ENCODE assay signal across 8 cellular contexts in the genomic region with DNA sequence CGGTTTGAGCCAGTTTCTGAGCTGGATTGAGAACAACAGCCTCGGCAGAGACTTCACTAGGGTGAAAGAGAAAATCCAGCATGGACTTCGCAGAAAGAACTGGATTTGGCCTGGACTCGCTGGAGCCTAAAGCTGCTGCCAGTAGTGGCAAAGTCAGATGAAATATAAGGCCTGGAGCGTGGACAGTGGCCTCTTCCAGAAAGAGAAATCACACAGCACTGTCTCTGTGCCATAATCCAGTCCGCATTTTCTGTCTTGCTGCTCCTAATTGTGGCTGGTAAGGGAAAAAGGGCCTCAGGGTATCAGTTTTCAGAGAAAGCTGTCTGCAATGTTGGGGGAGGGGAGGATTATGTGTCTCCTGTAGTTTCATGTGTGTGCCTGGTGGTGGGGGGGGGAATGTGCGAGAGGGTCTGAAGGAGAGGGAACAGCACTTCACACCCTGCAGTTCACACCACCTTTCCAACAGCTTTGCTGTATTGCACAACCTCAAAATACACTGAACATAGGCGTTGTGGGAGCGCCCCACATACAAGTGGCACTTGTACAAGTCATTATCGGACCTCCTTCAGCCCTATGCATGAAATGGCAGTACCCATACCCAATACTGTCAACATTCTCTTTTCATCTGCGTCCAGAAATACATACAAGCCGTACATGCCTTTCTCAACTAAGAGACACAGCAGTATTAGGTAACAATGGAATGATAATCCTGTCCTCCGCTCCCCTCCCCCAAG.
DNase-seq lines count a peak whose midpoint lies in the region; ATAC-seq and TF ChIP-seq lines count a peak whose summit lies in the region.

No MANE protein-coding gene starts in this region.

- TF ChIP-seq CTCF in HFFc6 (IDR thresholded peaks at IDR 0.05) (no peak), ascending aorta (IDR thresholded peaks at IDR 0.05) (peak in 1 of 3 experiments; percentile 13), uterus (IDR thresholded peaks at IDR 0.05) (peak in 2 of 4 experiments; percentile 7 to 46)

- H3K27me3 Mint-ChIP-seq in HFFc6 (ENCODE audit: insufficient read depth) = peaks cover 3% of the 10 kb centered on the region; the same call in 1 of the 2 replicates
- H3K27me3 Mint-ChIP-seq in T-helper 17 cell = no peaks in the 10 kb centered on the region

- H3K27me3 ChIP-seq in ascending aorta (no peaks in the 10 kb centered on the region), rectal smooth muscle tissue (ENCODE audit: control insufficient read depth, insufficient read depth, low read length) (no peaks in the 10 kb centered on the region), uterus (no peaks in the 10 kb centered on the region)

- peaks cover 24% of the 10 kb centered on the region for H3K36me3 Mint-ChIP-seq in HFFc6 (ENCODE audit: low read depth)
- no peaks in the 10 kb centered on the region for H3K36me3 Mint-ChIP-seq in T-helper 17 cell (ENCODE audit: low read depth)

- peak; percentile 73 for ATAC-seq in T-helper 17 cell

- H3K36me3 ChIP-seq in ascending aorta = no peaks in the 10 kb centered on the region
- H3K36me3 ChIP-seq in rectal smooth muscle tissue (ENCODE audit: control insufficient read depth, insufficient read depth, low read length) = no peaks in the 10 kb centered on the region
- no peaks in the 10 kb centered on the region for H3K36me3 ChIP-seq in uterus

- peak overlapping the region; percentile 83 to 87 for H3K27ac ChIP-seq in ascending aorta
- peak overlapping the region; percentile 91 for H3K27ac ChIP-seq in rectal smooth muscle tissue (ENCODE audit: low read depth, low read length)
- H3K27ac ChIP-seq in uterus = peak overlapping the region; percentile 85 to 92

- peak in 1 of 2 donors; percentile 57 for TF ChIP-seq POLR2A in uterus (IDR thresholded peaks at IDR 0.05)

- no peak overlapping the region for H3K9ac ChIP-seq in rectal smooth muscle tissue (ENCODE audit: low read length)

- H3K9me3 ChIP-seq in T-helper 17 cell (ENCODE audit: control insufficient read depth, low read length, poor library complexity, severe bottlenecking) (no peaks in the 10 kb centered on the region), ascending aorta (no peaks in the 10 kb centered on the region), uterus (no peaks in the 10 kb centered on the region)

- peaks cover 77% of the 10 kb centered on the region for H3K4me1 Mint-ChIP-seq in HFFc6 (ENCODE audit: low read depth)
- H3K4me1 Mint-ChIP-seq in T-helper 17 cell = peaks cover 33% of the 10 kb centered on the region

- H3K4me3 Mint-ChIP-seq in HFFc6 (peak overlapping the region; percentile 74), T-helper 17 cell (peak overlapping the region; percentile 63)

- H3K9me3 Mint-ChIP-seq in HFFc6 = peaks cover 21% of the 10 kb centered on the region

- H3K4me1 ChIP-seq in ascending aorta (peaks cover 16 to 41% of the 10 kb centered on the region in 2 donors), rectal smooth muscle tissue (ENCODE audit: control insufficient read depth, insufficient read depth, low read length) (peaks cover 27% of the 10 kb centered on the region), uterus (peaks cover 0 to 8% of the 10 kb centered on the region in 2 donors)

- H3K4me3 ChIP-seq in ascending aorta (peak overlapping the region; percentile 20 to 57), rectal smooth muscle tissue (ENCODE audit: low read length) (peak overlapping the region; percentile 42), uterus (no peak overlapping the region)

- DNase-seq in ELF-1 (ENCODE audit: low read depth, low spot score) (peak; percentile 100), HFFc6 (peak; percentile 98), NCI-H128 (lab: John Stamatoyannopoulos, UW; ENCODE audit: unreplicated experiment) (peak; percentile 98), T-helper 17 cell (peak; percentile 49 to 68 (median 55)), ascending aorta (ENCODE audit: low spot score in 2 of 2) (peak; percentile 81 to 95), hepatic stellate cell (ENCODE audit: low spot score) (peak; percentile 87), uterus (peak; percentile 94 to 96)

- H3K27ac Mint-ChIP-seq in HFFc6 (peak overlapping the region; percentile 99), T-helper 17 cell (peak overlapping the region; percentile 95)

- intact Hi-C loops in ascending aorta (cut with DNase I) = loop anchor here (1.0 to 5.0 kb wide), 4 partner anchors 107 to 394 kb away; partner anchors contain the start of gene ATF7IP
- intact Hi-C loops in uterus (cut with DNase I; ENCODE audit: low total_unique reads) = loop anchor here (5.0 kb wide), 1 partner anchor 129 kb away; no protein-coding TSS in a partner anchor

Comparison
In these comparisons a context has a peak if more than half of its experiments do, and no peak if none do; other contexts are left out.
1. H3K4me3 ChIP-seq: peak in ascending aorta (2 of 2) and rectal smooth muscle tissue (single experiment); none in uterus (0 of 2).
2. Peak in every context shown above with its lines, with median percentiles within 50 percentile points of each other: DNase-seq and H3K27ac ChIP-seq.